16 cellular contexts compared by ENCODE assay signal in genomic region chr3:65879372-65879771, GRCh38.
DNase-seq lines count a peak whose midpoint lies in the region; ATAC-seq and TF ChIP-seq lines count a peak whose summit lies in the region.
"Had no signal": no experiment of that assay in that cellular context is flagged by ENCODE, and none has a peak within 500 bp of the region (broad histone marks: within the 10 kb centered on the region; RNA-seq: fewer than 3 reads in every experiment).

No MANE protein-coding gene starts in this region.

- H3K36me3 Mint-ChIP-seq in H9 (ENCODE audit: insufficient read depth in 1 of 3, low read depth in 3 of 3) (no peaks in the 10 kb centered on the region), neural progenitor cell (no peaks in the 10 kb centered on the region), mesothelial cell of epicardium (no peaks in the 10 kb centered on the region)
- H3K36me3 Mint-ChIP-seq: CD8-positive, alpha-beta memory T cell had no signal

- no CpG with 5 or more reads among the region's 1 CpG for WGBS in H9 (ENCODE audit: extremely low coverage, insufficient read length, low lambda C conversion rate)
- no CpG with 5 or more reads among the region's 1 CpG for WGBS in HUES64
- 80% methylated on average over 1 of the region's 1 CpG for WGBS in esophagus muscularis mucosa

- H3K4me3 ChIP-seq in HUES64 (ENCODE audit: low read length): no peak overlapping the region
- no peak overlapping the region for H3K4me3 ChIP-seq in esophagus muscularis mucosa
- H3K4me3 ChIP-seq in neural progenitor cell: no peak overlapping the region
- H3K4me3 ChIP-seq: BLaER1 had no signal

- no peak overlapping the region for H2AK5ac ChIP-seq in H9 (ENCODE audit: insufficient read length, low read length)

- intact Hi-C loops in esophagus muscularis mucosa (cut with DNase I): no loop called here

- H3K56ac ChIP-seq in H9 (ENCODE audit: insufficient read length, low read depth, low read length): no peak overlapping the region

- H3K9me3 ChIP-seq in H9 (ENCODE audit: control insufficient read depth, low read depth, low read length) (no peaks in the 10 kb centered on the region), HUES64 (ENCODE audit: insufficient read depth, low read depth, low read length) (no peaks in the 10 kb centered on the region), esophagus muscularis mucosa (no peaks in the 10 kb centered on the region), neural progenitor cell (ENCODE audit: low read depth) (no peaks in the 10 kb centered on the region)
- H3K9me3 ChIP-seq: BLaER1, Caco-2 had no signal

- ATAC-seq in HG02571 (IDR thresholded peaks at IDR 0.05; ENCODE audit: unreplicated experiment): no peak

- H3K27ac ChIP-seq in H9 (ENCODE audit: insufficient read length, low read depth, low read length) (peak overlapping the region; percentile 52), HUES64 (ENCODE audit: low read depth, low read length) (peak overlapping the region; percentile 54; the same call in 1 of the 2 replicates), esophagus muscularis mucosa (replicated peaks in 1 of 4) (no peak overlapping the region), neural progenitor cell (no peak overlapping the region)
- H3K27ac ChIP-seq: BLaER1, HL-60 had no signal

- H3K23me2 ChIP-seq in H9 (ENCODE audit: insufficient read length, low read depth, low read length, poor library complexity, severe bottlenecking): no peaks in the 10 kb centered on the region

- H3K23ac ChIP-seq in H9 (ENCODE audit: insufficient read length, low read depth, low read length): no peak overlapping the region

- H3K9me3 Mint-ChIP-seq in H9: no peaks in the 10 kb centered on the region
- no peaks in the 10 kb centered on the region for H3K9me3 Mint-ChIP-seq in neural progenitor cell
- peaks cover 3% of the 10 kb centered on the region for H3K9me3 Mint-ChIP-seq in mesothelial cell of epicardium

- H2AFZ ChIP-seq in H9 (ENCODE audit: low read length): no peak overlapping the region
- no peak overlapping the region for H2AFZ ChIP-seq in neural progenitor cell (replicated peaks)

- no peak overlapping the region for H4K5ac ChIP-seq in H9 (ENCODE audit: insufficient read length, low read depth, low read length)

- H3K4me2 ChIP-seq in H9 (ENCODE audit: insufficient read depth, insufficient read length, low read length) (no peak overlapping the region), neural progenitor cell (peak overlapping the region; percentile 29)
- H3K4me2 ChIP-seq: BLaER1 had no signal

- H2BK5ac ChIP-seq in H9 (ENCODE audit: insufficient read length, low read length): no peak overlapping the region

- no peak overlapping the region for H3K9ac ChIP-seq in H9 (ENCODE audit: extremely low read depth, insufficient read length, low read length)
- H3K9ac ChIP-seq in HUES64 (ENCODE audit: low read depth, low read length): no peak overlapping the region
- no peak overlapping the region for H3K9ac ChIP-seq in neural progenitor cell
- H3K9ac ChIP-seq: BLaER1 had no signal

- no peak for TF ChIP-seq CTCF in H9 (conservative IDR thresholded peaks at IDR 0.05)
- TF ChIP-seq CTCF in esophagus muscularis mucosa (IDR thresholded peaks at IDR 0.05): no peak
- TF ChIP-seq CTCF in neural progenitor cell (IDR thresholded peaks at IDR 0.05): no peak
- no peak for TF ChIP-seq CTCF in mesothelial cell of epicardium (IDR thresholded peaks at IDR 0.05; ENCODE audit: unreplicated experiment)

- H2BK12ac ChIP-seq in H9 (ENCODE audit: insufficient read length, low read depth, low read length): no peak overlapping the region

- H3K27me3 ChIP-seq in H9 (ENCODE audit: insufficient read depth, low read length) (no peaks in the 10 kb centered on the region), HUES64 (ENCODE audit: insufficient read depth, low read length) (no peaks in the 10 kb centered on the region), esophagus muscularis mucosa (no peaks in the 10 kb centered on the region), neural progenitor cell (no peaks in the 10 kb centered on the region)
- H3K27me3 ChIP-seq: BLaER1 had no signal

- H2BK15ac ChIP-seq in H9 (ENCODE audit: low read depth, low read length): no peak overlapping the region

- H3K4me3 Mint-ChIP-seq in H9 (peak overlapping the region in 1 of 2 experiments; percentile 69; a peak in 1 of 5 replicates), neural progenitor cell (no peak overlapping the region), mesothelial cell of epicardium (no peak overlapping the region)
- H3K4me3 Mint-ChIP-seq: CD8-positive, alpha-beta memory T cell had no signal

- no peaks in the 10 kb centered on the region for H3K79me1 ChIP-seq in H9 (ENCODE audit: insufficient read depth, low read depth, low read length, poor library complexity, severe bottlenecking)

- H3K79me2 ChIP-seq in H9 (ENCODE audit: insufficient read depth, low read length): peaks cover 3% of the 10 kb centered on the region; the same call in 1 of the 2 replicates
- peaks cover 43% of the 10 kb centered on the region for H3K79me2 ChIP-seq in neural progenitor cell (ENCODE audit: low read depth)

- H3K4me1 ChIP-seq in H9 (ENCODE audit: insufficient read depth, low read length) (peaks cover 4% of the 10 kb centered on the region; the same call in 1 of the 2 replicates), HUES64 (ENCODE audit: insufficient read depth, low read length) (peaks cover 28% of the 10 kb centered on the region), esophagus muscularis mucosa (peaks cover 0 to 10% (median 8%) of the 10 kb centered on the region in 4 donors), neural progenitor cell (peaks cover 11% of the 10 kb centered on the region)

- H2BK20ac ChIP-seq in H9 (ENCODE audit: low read depth, low read length, poor library complexity, severe bottlenecking): no peak overlapping the region

- peak overlapping the region; percentile 70 to 92 (median 91); a peak in 6 of 7 replicates for H3K27ac Mint-ChIP-seq in H9
- H3K27ac Mint-ChIP-seq in neural progenitor cell: no peak overlapping the region
- H3K27ac Mint-ChIP-seq in mesothelial cell of epicardium: no peak overlapping the region
- H3K27ac Mint-ChIP-seq: CD8-positive, alpha-beta memory T cell had no signal

- H4K20me1 ChIP-seq in H9 (ENCODE audit: control insufficient read depth, insufficient read depth, insufficient read length) (no peaks in the 10 kb centered on the region), neural progenitor cell (ENCODE audit: low read depth) (peaks cover 21% of the 10 kb centered on the region)

- no peak overlapping the region for H4K8ac ChIP-seq in H9 (replicated peaks; ENCODE audit: insufficient read length, low read depth, low read length)

- H3K4me1 Mint-ChIP-seq in H9 (peaks cover 33 to 34% of the 10 kb centered on the region in 2 experiments), neural progenitor cell (peaks cover 20% of the 10 kb centered on the region), mesothelial cell of epicardium (peaks cover 18% of the 10 kb centered on the region)
- H3K4me1 Mint-ChIP-seq: CD8-positive, alpha-beta memory T cell had no signal

- TF ChIP-seq EP300 in esophagus muscularis mucosa (IDR thresholded peaks at IDR 0.05): no peak

- H3K36me3 ChIP-seq in HUES64 (ENCODE audit: insufficient read depth, low read length) (no peaks in the 10 kb centered on the region), esophagus muscularis mucosa (no peaks in the 10 kb centered on the region), neural progenitor cell (no peaks in the 10 kb centered on the region)
- H3K36me3 ChIP-seq: BLaER1 had no signal

- TF ChIP-seq POLR2A in esophagus muscularis mucosa (IDR thresholded peaks at IDR 0.05; ENCODE audit: low read depth): no peak

- H2BK120ac ChIP-seq in H9 (ENCODE audit: low read depth, low read length, poor library complexity, severe bottlenecking): no peak overlapping the region

- H3K4ac ChIP-seq in H9 (ENCODE audit: low read depth, low read length): no peak overlapping the region

- no peak for DNase-seq in H9
- peak; percentile 3 for DNase-seq in esophagus muscularis mucosa (ENCODE audit: extremely low spot score)
- DNase-seq in neural progenitor cell (ENCODE audit: low spot score): no peak
- no peak for DNase-seq in A172 (ENCODE audit: low spot score)
- DNase-seq in mesothelial cell of epicardium (ENCODE audit: low spot score in 2 of 2, unreplicated experiment in 2 of 2): no peak
- DNase-seq: AML-193; Caco-2; CD8-positive, alpha-beta memory T cell; DND-41; GDM1; GOT3; HCEC 1CT had no signal

- peaks cover 3% of the 10 kb centered on the region for H3F3A ChIP-seq in neural progenitor cell (ENCODE audit: low read depth)

- no peak overlapping the region for H3T11ph ChIP-seq in H9 (ENCODE audit: low read length)

- no peak overlapping the region for H3K18ac ChIP-seq in H9 (ENCODE audit: insufficient read length, low read depth, low read length)

- H4K91ac ChIP-seq in H9 (ENCODE audit: insufficient read length, low read depth, low read length): no peak overlapping the region

- H3K14ac ChIP-seq in H9 (ENCODE audit: insufficient read depth, low read length): no peak overlapping the region

- H3K27me3 Mint-ChIP-seq in H9 (ENCODE audit: low read depth) (no peaks in the 10 kb centered on the region), neural progenitor cell (ENCODE audit: insufficient read depth, low read depth) (no peaks in the 10 kb centered on the region), mesothelial cell of epicardium (ENCODE audit: low read depth) (no peaks in the 10 kb centered on the region)
- H3K27me3 Mint-ChIP-seq: CD8-positive, alpha-beta memory T cell had no signal

Comparison
In these comparisons a context has a peak if more than half of its experiments do, and no peak if none do; other contexts are left out.
1. H3K27ac ChIP-seq: peak in H9 (single experiment) and HUES64 (single experiment); none in esophagus muscularis mucosa (0 of 4) and neural progenitor cell (single experiment).
2. H3K27ac Mint-ChIP-seq: peak in H9 (3 of 3); none in neural progenitor cell (single experiment) and mesothelial cell of epicardium (single experiment).